In the genomic region with DNA sequence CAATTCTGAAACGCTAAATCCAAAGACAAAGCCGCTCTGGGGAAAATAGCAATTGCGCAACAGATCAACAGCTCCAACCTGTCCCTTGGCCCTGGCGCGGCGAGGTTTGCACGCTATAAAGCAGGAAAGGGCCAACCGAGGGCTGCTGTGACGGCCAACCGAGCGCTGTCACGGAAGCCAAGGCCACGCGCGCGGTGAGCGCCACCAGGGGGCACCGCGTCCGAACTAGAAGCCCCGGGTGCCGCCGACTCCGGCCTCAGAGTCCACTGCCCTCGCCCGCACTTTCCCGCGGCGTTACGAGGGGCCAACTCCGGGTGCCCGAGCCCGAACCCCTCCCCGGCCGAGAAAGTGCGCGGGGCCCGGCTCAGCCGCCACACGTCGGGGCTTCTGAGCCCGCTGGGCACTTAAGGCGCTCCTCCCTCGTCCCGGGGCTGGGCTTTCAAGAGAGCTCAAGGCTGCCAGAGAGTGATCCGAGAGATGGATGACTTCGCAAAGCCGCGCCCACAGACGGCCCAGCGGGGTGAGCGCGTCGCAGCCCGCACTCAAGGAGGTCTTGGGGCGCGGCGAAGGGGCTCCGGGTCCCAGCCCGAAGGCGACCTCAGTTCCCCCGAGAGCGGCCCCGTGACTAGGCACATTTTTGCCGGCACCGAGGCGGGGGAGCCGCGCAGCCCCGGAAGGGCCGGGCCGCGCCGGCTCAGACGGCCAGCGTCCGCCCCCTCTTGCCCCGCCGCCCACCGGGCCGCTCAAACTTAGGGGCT, we compare ENCODE assay signal across 8 cellular contexts. TPM values are rescaled to one million over a fixed set of nuclear protein-coding genes. Genes with fewer than 3 reads are reported as not detected.
DNase-seq lines count a peak whose midpoint lies in the region; ATAC-seq and TF ChIP-seq lines count a peak whose summit lies in the region.

No MANE protein-coding gene starts in this region.

- POLR2A ChIA-PET in CD8-positive, alpha-beta memory T cell (lab: Charles Lee): interaction anchor here (0.7 to 5.2 kb wide), 22 partner anchors 10 to 130 kb away, joined by 3 to 145 read pairs (median 6); a partner anchor contains a TSS
- POLR2A ChIA-PET in activated CD4-positive, alpha-beta memory T cell treated with anti-CD3 and anti-CD28 coated beads, Interleukin-2, amount 10 ng/mL, durations not matched to agents 7 days and 5 days (lab: Charles Lee): interaction anchor here (0.6 to 8.8 kb wide), 40 partner anchors 10 to 1261 kb away, joined by 3 to 255 read pairs (median 7); a partner anchor contains a TSS

- peak overlapping the region; percentile 94 to 98 for H3K9ac ChIP-seq in duodenal mucosa (ENCODE audit: low read depth in 1 of 2, low read length in 2 of 2)

- H3K9me3 Mint-ChIP-seq in CD8-positive, alpha-beta memory T cell: no peaks in the 10 kb centered on the region
- H3K9me3 Mint-ChIP-seq in activated CD4-positive, alpha-beta memory T cell treated with anti-CD3 and anti-CD28 coated beads, Interleukin-2, amount 10 ng/mL, durations not matched to agents 7 days and 5 days: no peaks in the 10 kb centered on the region

- peak overlapping the region; percentile 95 to 100 (median 99) for H3K27ac Mint-ChIP-seq in CD8-positive, alpha-beta memory T cell
- peak overlapping the region; percentile 99 for H3K27ac Mint-ChIP-seq in activated CD4-positive, alpha-beta memory T cell treated with anti-CD3 and anti-CD28 coated beads, Interleukin-2, amount 10 ng/mL, durations not matched to agents 7 days and 5 days

- H3K4me1 ChIP-seq in CD8-positive, alpha-beta memory T cell (ENCODE audit: insufficient read depth, low read length): peaks cover 47% of the 10 kb centered on the region
- H3K4me1 ChIP-seq in duodenal mucosa (ENCODE audit: control insufficient read depth in 1 of 2, insufficient read depth in 2 of 2, low read length in 2 of 2): peaks cover 37 to 40% of the 10 kb centered on the region in 2 donors
- H3K4me1 ChIP-seq in lower lobe of right lung: peaks cover 52% of the 10 kb centered on the region

- H3K36me3 ChIP-seq in CD8-positive, alpha-beta memory T cell (ENCODE audit: insufficient read depth, low read length): no peaks in the 10 kb centered on the region
- peaks cover 0 to 5% of the 10 kb centered on the region in 2 donors for H3K36me3 ChIP-seq in duodenal mucosa (ENCODE audit: control insufficient read depth in 1 of 2, insufficient read depth in 2 of 2, low read length in 2 of 2)
- H3K36me3 ChIP-seq in lower lobe of right lung: no peaks in the 10 kb centered on the region

- peak overlapping the region; percentile 89 to 99 (median 95) for H3K4me3 Mint-ChIP-seq in CD8-positive, alpha-beta memory T cell
- peak overlapping the region; percentile 93 for H3K4me3 Mint-ChIP-seq in activated CD4-positive, alpha-beta memory T cell treated with anti-CD3 and anti-CD28 coated beads, Interleukin-2, amount 10 ng/mL, durations not matched to agents 7 days and 5 days

- peak; percentile 94 for TF ChIP-seq CTCF in lower lobe of right lung (IDR thresholded peaks at IDR 0.05)

- peak; percentile 93 to 96 (median 94) for DNase-seq in CD8-positive, alpha-beta memory T cell
- peak; percentile 96 for DNase-seq in HK-2 (ENCODE audit: unreplicated experiment)
- peak; percentile 99 for DNase-seq in NCI-H82 (lab: John Stamatoyannopoulos, UW)
- DNase-seq in activated CD4-positive, alpha-beta memory T cell treated with anti-CD3 and anti-CD28 coated beads, Interleukin-2, amount 10 ng/mL, durations not matched to agents 7 days and 5 days: peak; percentile 95
- DNase-seq in lower lobe of right lung: peak; percentile 99
- DNase-seq in stimulated activated CD4-positive, alpha-beta T cell treated with anti-CD3 and anti-CD28 coated beads, TNF-alpha, amount 100 ng/mL, for 1 hour (ENCODE audit: low read depth in 3 of 3, low spot score in 1 of 3): peak; percentile 84 to 90 (median 85)

- CTCF ChIA-PET in CD8-positive, alpha-beta memory T cell (lab: Charles Lee): interaction anchor here (0.6 to 6.1 kb wide), 39 partner anchors 9 to 218 kb away, joined by 3 to 113 read pairs (median 11); a partner anchor contains a TSS
- CTCF ChIA-PET in activated CD4-positive, alpha-beta memory T cell treated with anti-CD3 and anti-CD28 coated beads, Interleukin-2, amount 10 ng/mL, durations not matched to agents 7 days and 5 days (lab: Charles Lee): interaction anchor here (0.6 to 5.9 kb wide), 28 partner anchors 8 to 609 kb away, joined by 3 to 125 read pairs (median 6); a partner anchor contains a TSS

- H3K9me3 ChIP-seq in CD8-positive, alpha-beta memory T cell (ENCODE audit: low read length): no peaks in the 10 kb centered on the region
- H3K9me3 ChIP-seq in duodenal mucosa (ENCODE audit: control insufficient read depth in 1 of 2, low read length in 2 of 2): no peaks in the 10 kb centered on the region
- no peaks in the 10 kb centered on the region for H3K9me3 ChIP-seq in lower lobe of right lung

- intact Hi-C loops in lower lobe of right lung (cut with DNase I): loop anchor here (10.0 kb wide), 1 partner anchor 99 kb away; no protein-coding TSS in a partner anchor

- ATAC-seq in GM19452 (IDR thresholded peaks at IDR 0.05; ENCODE audit: unreplicated experiment): peak; percentile 57
- peak; percentile 85 to 93 for ATAC-seq in lower lobe of right lung

- peaks cover 0 to 35% (median 0%) of the 10 kb centered on the region in 3 donors for H3K36me3 Mint-ChIP-seq in CD8-positive, alpha-beta memory T cell
- peaks cover 41% of the 10 kb centered on the region for H3K36me3 Mint-ChIP-seq in activated CD4-positive, alpha-beta memory T cell treated with anti-CD3 and anti-CD28 coated beads, Interleukin-2, amount 10 ng/mL, durations not matched to agents 7 days and 5 days (ENCODE audit: low read depth)

- H3K27me3 Mint-ChIP-seq in CD8-positive, alpha-beta memory T cell: peaks cover 0 to 1% of the 10 kb centered on the region in 2 donors
- H3K27me3 Mint-ChIP-seq in activated CD4-positive, alpha-beta memory T cell treated with anti-CD3 and anti-CD28 coated beads, Interleukin-2, amount 10 ng/mL, durations not matched to agents 7 days and 5 days: peaks cover 3% of the 10 kb centered on the region

- peak overlapping the region; percentile 99 for H3K27ac ChIP-seq in CD8-positive, alpha-beta memory T cell (ENCODE audit: low read depth, low read length)
- H3K27ac ChIP-seq in duodenal mucosa (ENCODE audit: low read depth, low read length) (peak overlapping the region; percentile 100), lower lobe of right lung (peak overlapping the region; percentile 100)

- peaks cover 49 to 64% (median 57%) of the 10 kb centered on the region in 3 donors for H3K4me1 Mint-ChIP-seq in CD8-positive, alpha-beta memory T cell
- peaks cover 49% of the 10 kb centered on the region for H3K4me1 Mint-ChIP-seq in activated CD4-positive, alpha-beta memory T cell treated with anti-CD3 and anti-CD28 coated beads, Interleukin-2, amount 10 ng/mL, durations not matched to agents 7 days and 5 days

- H3K27me3 ChIP-seq in CD8-positive, alpha-beta memory T cell (ENCODE audit: insufficient read depth, low read length, poor library complexity, severe bottlenecking): no peaks in the 10 kb centered on the region
- no peaks in the 10 kb centered on the region for H3K27me3 ChIP-seq in duodenal mucosa (ENCODE audit: control insufficient read depth in 1 of 2, insufficient read depth in 2 of 2, low read length in 2 of 2)
- no peaks in the 10 kb centered on the region for H3K27me3 ChIP-seq in lower lobe of right lung (ENCODE audit: low read depth)

- peak overlapping the region; percentile 85 for H3K4me3 ChIP-seq in CD8-positive, alpha-beta memory T cell (ENCODE audit: low read length)
- H3K4me3 ChIP-seq in duodenal mucosa (ENCODE audit: low read depth in 1 of 2, low read length in 2 of 2) (peak overlapping the region; percentile 66 to 96), lower lobe of right lung (peak overlapping the region; percentile 94)

RNA-seq across cellular contexts. Expression of a gene that starts 0.9 kb away (rescaled TPM):
- total RNA-seq in CD8-positive, alpha-beta memory T cell: 10 to 100 TPM; 58.0 to 63.0 TPM
- polyA plus RNA-seq in CD8-positive, alpha-beta memory T cell: 47.7 TPM
- 10 to 100 TPM; 63.2 to 63.4 TPM for total RNA-seq in activated CD4-positive, alpha-beta memory T cell treated with anti-CD3 and anti-CD28 coated beads, Interleukin-2, amount 10 ng/mL, durations not matched to agents 7 days and 5 days
- total RNA-seq in lower lobe of right lung: 105 TPM

RNA-seq across cellular contexts. Expression of a gene that starts 51.0 kb away (rescaled TPM):
- total RNA-seq in CD8-positive, alpha-beta memory T cell: 100 to 1,000 TPM; 203 to 216 TPM
- 58.3 TPM for polyA plus RNA-seq in CD8-positive, alpha-beta memory T cell
- 100 to 1,000 TPM; 309 to 312 TPM for total RNA-seq in activated CD4-positive, alpha-beta memory T cell treated with anti-CD3 and anti-CD28 coated beads, Interleukin-2, amount 10 ng/mL, durations not matched to agents 7 days and 5 days
- total RNA-seq in lower lobe of right lung: 132 TPM

Comparison
In these comparisons a context has a peak if more than half of its experiments do, and no peak if none do; other contexts are left out.
1. Peak in every context shown above with its lines: DNase-seq, ATAC-seq, H3K4me3 ChIP-seq and H3K27ac ChIP-seq.